1 cellular context compared by ENCODE assay signal in genomic region chr15:43880406-43881184, GRCh38.
TF ChIP-seq lines count a peak whose summit lies in the region.

No MANE protein-coding gene starts in this region.

TF ChIP-seq in H1, 55 proteins besides CTCF, POLR2A, EP300 and RAD21:
- TF ChIP-seq NANOG (IDR thresholded peaks at IDR 0.05; ENCODE audit: insufficient read depth, low read depth, low read length, poor library complexity, severe bottlenecking) (no peak), SP4 (IDR thresholded peaks at IDR 0.05; ENCODE audit: low read length) (no peak), BCL11A (IDR thresholded peaks at IDR 0.05; ENCODE audit: low read depth in 2 of 2, low read length in 2 of 2) (no peak), MAFK (IDR thresholded peaks at IDR 0.05; ENCODE audit: low read depth, low read length) (no peak), CBX5 (IDR thresholded peaks at IDR 0.05; ENCODE audit: low read depth, low read length) (no peak), CREB1 (IDR thresholded peaks at IDR 0.05) (no peak), TAF7 (optimal IDR thresholded peaks at IDR 0.05; ENCODE audit: borderline replicate concordance, low read depth, low read length) (no peak), RXRA (IDR thresholded peaks at IDR 0.05; ENCODE audit: insufficient read depth, low read depth, low read length) (no peak), CHD7 (IDR thresholded peaks at IDR 0.05; ENCODE audit: insufficient replicate concordance, low read length) (no peak), JUND (IDR thresholded peaks at IDR 0.05; ENCODE audit: low read length) (no peak), GABPA (IDR thresholded peaks at IDR 0.05; ENCODE audit: borderline replicate concordance, insufficient read depth, low read length) (no peak), BACH1 (IDR thresholded peaks at IDR 0.05; ENCODE audit: low read length) (no peak), KDM5A (IDR thresholded peaks at IDR 0.05; ENCODE audit: low read length) (no peak), ZNF274 (IDR thresholded peaks at IDR 0.05; ENCODE audit: borderline replicate concordance, extremely low read depth, low read length) (no peak), SIX5 (IDR thresholded peaks at IDR 0.05; ENCODE audit: low read depth, low read length) (no peak), PHF8 (conservative IDR thresholded peaks at IDR 0.05; ENCODE audit: low read depth, low read length) (no peak)
TF ChIP-seq in H1: peak in this region for 0.
